In the genomic region with DNA sequence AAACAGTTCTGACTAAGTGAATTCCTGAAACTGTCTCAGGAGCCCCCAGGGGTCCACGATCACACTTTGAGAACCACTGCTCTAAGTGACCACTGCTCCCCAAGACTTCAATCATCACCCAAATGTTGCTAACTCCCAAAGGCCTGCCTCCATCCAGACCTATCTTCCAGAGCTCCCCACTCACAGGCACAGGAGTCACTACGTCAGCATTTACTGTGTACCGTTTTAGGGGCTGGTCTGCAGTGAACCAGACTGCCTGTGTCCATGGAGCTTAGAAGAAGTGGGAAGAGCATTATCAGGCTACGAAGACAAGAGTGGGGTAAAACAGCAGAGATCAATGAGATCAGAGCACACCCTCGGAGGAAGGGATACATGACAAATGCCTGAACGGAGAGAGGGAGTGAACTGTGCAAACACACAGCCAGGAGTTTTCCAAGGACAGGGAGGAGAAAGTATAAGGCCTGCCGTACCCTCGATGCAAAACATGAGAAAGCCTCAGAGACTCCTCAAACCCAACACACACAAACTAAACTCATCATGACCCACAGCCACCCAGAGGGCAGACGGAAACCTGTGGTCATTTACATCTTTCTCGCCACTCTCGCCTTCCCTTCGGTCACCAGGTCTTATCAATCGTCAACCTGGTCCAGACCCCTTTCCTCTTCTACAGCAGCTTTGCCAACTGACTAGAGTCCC, we compare ENCODE assay signal across 1 cellular context.
TF ChIP-seq lines count a peak whose summit lies in the region.

No MANE protein-coding gene starts in this region.

TF ChIP-seq in H1, 55 proteins besides CTCF, POLR2A, EP300 and RAD21:
- TF ChIP-seq SRF (IDR thresholded peaks at IDR 0.05; ENCODE audit: low read depth, low read length) (no peak), TEAD4 (IDR thresholded peaks at IDR 0.05; ENCODE audit: low read depth, low read length) (no peak), SIN3A (conservative IDR thresholded peaks at IDR 0.05 in 1 of 2, IDR thresholded peaks at IDR 0.05 in 1 of 2; ENCODE audit: low read depth in 1 of 2, low read length in 2 of 2) (no peak), CHD2 (IDR thresholded peaks at IDR 0.05; ENCODE audit: low read length) (no peak), CHD1 (IDR thresholded peaks at IDR 0.05; ENCODE audit: low read depth, low read length) (no peak), CREB1 (IDR thresholded peaks at IDR 0.05) (no peak), NRF1 (IDR thresholded peaks at IDR 0.05; ENCODE audit: low read depth, low read length) (no peak), SP4 (IDR thresholded peaks at IDR 0.05; ENCODE audit: low read length) (no peak), ASH2L (IDR thresholded peaks at IDR 0.05; ENCODE audit: low read length) (no peak), SAP30 (IDR thresholded peaks at IDR 0.05; ENCODE audit: insufficient read depth, insufficient replicate concordance, low read length) (no peak), RFX5 (IDR thresholded peaks at IDR 0.05; ENCODE audit: borderline replicate concordance, low read depth, low read length) (no peak), PHF8 (conservative IDR thresholded peaks at IDR 0.05; ENCODE audit: low read depth, low read length) (no peak), CBX8 (IDR thresholded peaks at IDR 0.05; ENCODE audit: borderline replicate concordance, low read depth, low read length) (no peak), BACH1 (IDR thresholded peaks at IDR 0.05; ENCODE audit: low read length) (no peak), FOSL1 (IDR thresholded peaks at IDR 0.05; ENCODE audit: insufficient read depth, low read depth, low read length) (no peak), TBP (IDR thresholded peaks at IDR 0.05; ENCODE audit: low read depth, low read length) (no peak), POU5F1 (IDR thresholded peaks at IDR 0.05; ENCODE audit: low read depth, low read length) (no peak), ZNF274 (IDR thresholded peaks at IDR 0.05; ENCODE audit: borderline replicate concordance, extremely low read depth, low read length) (no peak)
